ENCODE assay signal across 20 cellular contexts in genomic region chr12:82040987-82041743, GRCh38.
DNase-seq lines count a peak whose midpoint lies in the region; ATAC-seq and TF ChIP-seq lines count a peak whose summit lies in the region.
"Had no signal": no experiment of that assay in that cellular context is flagged by ENCODE, and none has a peak within 500 bp of the region (broad histone marks: within the 10 kb centered on the region; RNA-seq: fewer than 3 reads in every experiment).

No MANE protein-coding gene starts in this region.

- H3K27ac Mint-ChIP-seq in activated naive CD4-positive, alpha-beta T cell treated with anti-CD3 and anti-CD28 coated beads for 36 hours = no peak overlapping the region
- H3K27ac Mint-ChIP-seq: stimulated activated naive B cell treated with anti-CD40 and anti-IgM and Interleukin-4, amounts not matched to agents 10 μg/mL and 1 μg/mL and 100 μg/mL, for 72 hours; T-helper 17 cell had no signal

- CTCF ChIA-PET in activated naive CD4-positive, alpha-beta T cell treated with anti-CD3 and anti-CD28 coated beads for 36 hours (lab: Charles Lee) = no interaction called here

- no peaks in the 10 kb centered on the region for H3K36me3 Mint-ChIP-seq in activated naive CD4-positive, alpha-beta T cell treated with anti-CD3 and anti-CD28 coated beads for 36 hours (ENCODE audit: low read depth)
- H3K36me3 Mint-ChIP-seq: stimulated activated naive B cell treated with anti-CD40 and anti-IgM and Interleukin-4, amounts not matched to agents 10 μg/mL and 1 μg/mL and 100 μg/mL, for 72 hours had no signal

- no peak overlapping the region for H3K4me3 ChIP-seq in right cardiac atrium (ENCODE audit: low read length)
- H3K4me3 ChIP-seq: esophagus squamous epithelium, transverse colon had no signal

- H3K27ac ChIP-seq in foreskin keratinocyte (no peak overlapping the region), right cardiac atrium (ENCODE audit: low read length) (no peak overlapping the region)
- H3K27ac ChIP-seq: esophagus squamous epithelium, transverse colon had no signal

- no peak overlapping the region for H3K4me3 Mint-ChIP-seq in activated naive CD4-positive, alpha-beta T cell treated with anti-CD3 and anti-CD28 coated beads for 36 hours
- H3K4me3 Mint-ChIP-seq: stimulated activated naive B cell treated with anti-CD40 and anti-IgM and Interleukin-4, amounts not matched to agents 10 μg/mL and 1 μg/mL and 100 μg/mL, for 72 hours; T-helper 17 cell had no signal

- H3K27me3 ChIP-seq in foreskin keratinocyte (no peaks in the 10 kb centered on the region), right cardiac atrium (ENCODE audit: control insufficient read depth, insufficient read depth) (no peaks in the 10 kb centered on the region)
- H3K27me3 ChIP-seq: esophagus squamous epithelium, transverse colon had no signal

- no peak for TF ChIP-seq CTCF in foreskin keratinocyte (conservative IDR thresholded peaks at IDR 0.05)

- ATAC-seq in GM18508 (IDR thresholded peaks at IDR 0.05; ENCODE audit: insufficient read depth, unreplicated experiment) (peak; percentile 75), GM21381 (IDR thresholded peaks at IDR 0.05; ENCODE audit: unreplicated experiment) (peak; percentile 72), HG03097 (IDR thresholded peaks at IDR 0.05; ENCODE audit: low FRiP score, unreplicated experiment) (peak; percentile 62), foreskin keratinocyte (no peak), right cardiac atrium (no peak)
- ATAC-seq: Right ventricle myocardium inferior, T-helper 17 cell had no signal

- H3K9me3 Mint-ChIP-seq in activated naive CD4-positive, alpha-beta T cell treated with anti-CD3 and anti-CD28 coated beads for 36 hours = no peaks in the 10 kb centered on the region

- H3K4me1 Mint-ChIP-seq in activated naive CD4-positive, alpha-beta T cell treated with anti-CD3 and anti-CD28 coated beads for 36 hours (ENCODE audit: low read depth) = no peaks in the 10 kb centered on the region
- H3K4me1 Mint-ChIP-seq: stimulated activated naive B cell treated with anti-CD40 and anti-IgM and Interleukin-4, amounts not matched to agents 10 μg/mL and 1 μg/mL and 100 μg/mL, for 72 hours; T-helper 17 cell had no signal

- peak; percentile 69 for DNase-seq in NOMO-1 treated with DMSO at 0.1 percent for 48 hours (lab: John Stamatoyannopoulos, UW; ENCODE audit: unreplicated experiment)
- DNase-seq in NCI-H748 treated with DMSO at 0.1 percent for 48 hours (lab: John Stamatoyannopoulos, UW) = no peak
- no peak for DNase-seq in activated naive CD4-positive, alpha-beta T cell treated with anti-CD3 and anti-CD28 coated beads for 36 hours
- no peak for DNase-seq in foreskin keratinocyte
- DNase-seq in right cardiac atrium = no peak
- DNase-seq: activated CD4-positive, CD25-positive, alpha-beta regulatory T cell treated with anti-CD3 and anti-CD28 coated beads, Interleukin-2, amount 50 U/mL, for 72 hours; activated CD8-positive, alpha-beta memory T cell treated with anti-CD3 and anti-CD28 coated beads, Interleukin-2, amount 50 U/mL, for 4 hours; activated naive CD4-positive, alpha-beta T cell treated with Interleukin-2 at 50 U/mL for 16 hours; cortex of kidney; esophagus squamous epithelium; kidney glomerular epithelial cell; NCI-H1694 treated with DMSO at 0.1 percent for 48 hours; NCI-H69; stimulated activated naive B cell treated with anti-CD40 and anti-IgM and Interleukin-4, amounts not matched to agents 10 μg/mL and 1 μg/mL and 100 μg/mL, for 72 hours; T-helper 17 cell; transverse colon had no signal

- no peaks in the 10 kb centered on the region for H3K9me3 ChIP-seq in right cardiac atrium (ENCODE audit: control insufficient read depth, low read length)
- H3K9me3 ChIP-seq: esophagus squamous epithelium, transverse colon had no signal

- H3K4me1 ChIP-seq in foreskin keratinocyte (no peaks in the 10 kb centered on the region), right cardiac atrium (ENCODE audit: control insufficient read depth, insufficient read depth, low read length) (no peaks in the 10 kb centered on the region)
- H3K4me1 ChIP-seq: esophagus squamous epithelium, transverse colon had no signal

- intact Hi-C loops in activated naive CD4-positive, alpha-beta T cell treated with anti-CD3 and anti-CD28 coated beads for 36 hours (cut with micrococcal nuclease) = no loop called here
- intact Hi-C loops in right cardiac atrium (cut with DNase I) = no loop called here

- WGBS in right cardiac atrium = 71% methylated on average over 2 of the region's 2 CpGs

- peaks cover 9% of the 10 kb centered on the region for H3K27me3 Mint-ChIP-seq in activated naive CD4-positive, alpha-beta T cell treated with anti-CD3 and anti-CD28 coated beads for 36 hours (ENCODE audit: low read depth)
- H3K27me3 Mint-ChIP-seq: stimulated activated naive B cell treated with anti-CD40 and anti-IgM and Interleukin-4, amounts not matched to agents 10 μg/mL and 1 μg/mL and 100 μg/mL, for 72 hours had no signal

Comparison
In these comparisons a context has a peak if more than half of its experiments do, and no peak if none do; other contexts are left out.
1. ATAC-seq: peak in GM18508 (single experiment), GM21381 (single experiment) and HG03097 (single experiment); none in foreskin keratinocyte (single experiment) and right cardiac atrium (0 of 2).